ENCODE assay signal across 15 cellular contexts in genomic region chr18:25621144-25621543, GRCh38.
"Had no signal": no experiment of that assay in that cellular context is flagged by ENCODE, and none has a peak within 500 bp of the region (broad histone marks: within the 10 kb centered on the region; RNA-seq: fewer than 3 reads in every experiment).

No MANE protein-coding gene starts in this region.

- H3K4me1 Mint-ChIP-seq: activated CD4-positive, alpha-beta T cell treated with anti-CD3 and anti-CD28 coated beads for 36 hours; brain; naive B cell; T-cell had no signal

- H3K4me3 Mint-ChIP-seq: activated CD4-positive, alpha-beta memory T cell treated with anti-CD3 and anti-CD28 coated beads for 36 hours; activated CD4-positive, alpha-beta T cell treated with anti-CD3 and anti-CD28 coated beads for 36 hours; activated naive CD8-positive, alpha-beta T cell; brain; naive B cell; T-cell had no signal

- H3K27ac ChIP-seq: ovary, sigmoid colon had no signal

- H3K36me3 Mint-ChIP-seq: activated naive CD8-positive, alpha-beta T cell; T-cell had no signal

- ATAC-seq: activated CD4-positive, alpha-beta T cell treated with anti-CD3 and anti-CD28 coated beads for 36 hours; T-cell had no signal

- H3K4me3 ChIP-seq: lung, ovary, sigmoid colon had no signal

- H3K27ac Mint-ChIP-seq: activated CD4-positive, alpha-beta memory T cell treated with anti-CD3 and anti-CD28 coated beads for 36 hours; activated CD4-positive, alpha-beta T cell treated with anti-CD3 and anti-CD28 coated beads for 36 hours; activated naive CD8-positive, alpha-beta T cell; brain; naive B cell; T-cell had no signal

- H3K36me3 ChIP-seq: ovary, sigmoid colon had no signal

- DNase-seq: activated CD4-positive, alpha-beta memory T cell treated with anti-CD3 and anti-CD28 coated beads for 36 hours; activated CD4-positive, alpha-beta T cell treated with anti-CD3 and anti-CD28 coated beads for 36 hours; activated effector memory CD4-positive, alpha-beta T cell treated with anti-CD3 and anti-CD28 coated beads, Interleukin-2, amount 50 U/mL, for 16 hours; activated T-cell treated with anti-CD3 and anti-CD28 coated beads, Interleukin-2, amount 50 U/mL, for 48 hours; amygdala; islet precursor cell; naive B cell; ovary; sigmoid colon; stimulated activated CD4-positive, alpha-beta T cell treated with anti-CD3 and anti-CD28 coated beads, Interleukin-2, amount 100 ng/mL, for 24 hours; T-cell; T-helper 9 cell had no signal

- H3K4me1 ChIP-seq: sigmoid colon had no signal

- H3K9me3 ChIP-seq: ovary had no signal

- H3K27me3 Mint-ChIP-seq: activated CD4-positive, alpha-beta memory T cell treated with anti-CD3 and anti-CD28 coated beads for 36 hours; activated CD4-positive, alpha-beta T cell treated with anti-CD3 and anti-CD28 coated beads for 36 hours; activated naive CD8-positive, alpha-beta T cell; naive B cell; T-cell had no signal

- H3K27me3 ChIP-seq: ovary, sigmoid colon had no signal
